In genomic region chr2:100781009-100781325, GRCh38 we compare ENCODE assay signal across 22 cellular contexts. TPM values are rescaled to one million over a fixed set of nuclear protein-coding genes. Genes with fewer than 3 reads are reported as not detected.
"Had no signal": no experiment of that assay in that cellular context is flagged by ENCODE, and none has a peak within 500 bp of the region (broad histone marks: within the 10 kb centered on the region; RNA-seq: fewer than 3 reads in every experiment).

No MANE protein-coding gene starts in this region.

- H3K36me3 ChIP-seq: gastroesophageal sphincter, lower lobe of right lung, sigmoid colon, thoracic aorta, uterus had no signal

- FAIRE-seq: small intestine had no signal

- H3K9me3 ChIP-seq: gastroesophageal sphincter, lower lobe of right lung, sigmoid colon, thoracic aorta, uterus had no signal

- DNase-seq: activated B cell treated with CpG ODN at 0.5 μM for 24 hours; activated CD8-positive, alpha-beta memory T cell treated with anti-CD3 and anti-CD28 coated beads, Interleukin-2, amount 10 ng/mL, durations not matched to agents 7 days and 5 days; activated CD8-positive, alpha-beta T cell treated with anti-CD3 and anti-CD28 coated beads, Interleukin-2, amount 10 ng/mL, durations not matched to agents 7 days and 5 days; activated naive CD8-positive, alpha-beta T cell treated with anti-CD3 and anti-CD28 coated beads, Interleukin-2, amount 50 U/mL, for 24 hours; activated T-cell treated with anti-CD3 and anti-CD28 coated beads, Interleukin-2, amount 50 U/mL, for 48 hours; amygdala; cerebellar nuclear complex; dorsolateral prefrontal cortex; effector memory CD4-positive, alpha-beta T cell; hippocampal formation; immature natural killer cell; lower lobe of right lung; mesendoderm; natural killer cell; sigmoid colon; stimulated activated CD4-positive, alpha-beta T cell treated with anti-CD3 and anti-CD28 coated beads, Interleukin-4, amount 100 ng/mL, for 24 hours had no signal

- H3K4me1 ChIP-seq: lower lobe of right lung, uterus had no signal

- H3K4me3 ChIP-seq: coronary artery, dorsolateral prefrontal cortex, gastroesophageal sphincter, lower lobe of right lung, sigmoid colon, thoracic aorta, uterus had no signal

- H3K27me3 ChIP-seq: dorsolateral prefrontal cortex, gastroesophageal sphincter, sigmoid colon, uterus had no signal

- ATAC-seq: activated CD8-positive, alpha-beta memory T cell treated with anti-CD3 and anti-CD28 coated beads, Interleukin-2, amount 10 ng/mL, durations not matched to agents 7 days and 5 days; activated CD8-positive, alpha-beta T cell treated with anti-CD3 and anti-CD28 coated beads, Interleukin-2, amount 10 ng/mL, durations not matched to agents 7 days and 5 days; activated naive CD8-positive, alpha-beta T cell treated with anti-CD3 and anti-CD28 coated beads, Interleukin-2, amount 50 U/mL, for 24 hours; natural killer cell; stimulated activated effector memory CD8-positive, alpha-beta T cell treated with anti-CD3 and anti-CD28 coated beads, Interleukin-12 subunit alpha, Interleukin-12 subunit beta, amount 100 ng/mL, for 72 hours had no signal

- H3K27ac ChIP-seq: gastroesophageal sphincter, lower lobe of right lung, thoracic aorta, uterus had no signal

RNA-seq across cellular contexts. Expression of gene NPAS2, which starts 39.0 kb away (rescaled TPM):
- total RNA-seq: activated B cell treated with CpG ODN at 0.5 μM for 24 hours, natural killer cell had no signal
- polyA plus RNA-seq: immature natural killer cell had no signal
